Comparison of ENCODE assay signal across 8 cellular contexts in the genomic region with DNA sequence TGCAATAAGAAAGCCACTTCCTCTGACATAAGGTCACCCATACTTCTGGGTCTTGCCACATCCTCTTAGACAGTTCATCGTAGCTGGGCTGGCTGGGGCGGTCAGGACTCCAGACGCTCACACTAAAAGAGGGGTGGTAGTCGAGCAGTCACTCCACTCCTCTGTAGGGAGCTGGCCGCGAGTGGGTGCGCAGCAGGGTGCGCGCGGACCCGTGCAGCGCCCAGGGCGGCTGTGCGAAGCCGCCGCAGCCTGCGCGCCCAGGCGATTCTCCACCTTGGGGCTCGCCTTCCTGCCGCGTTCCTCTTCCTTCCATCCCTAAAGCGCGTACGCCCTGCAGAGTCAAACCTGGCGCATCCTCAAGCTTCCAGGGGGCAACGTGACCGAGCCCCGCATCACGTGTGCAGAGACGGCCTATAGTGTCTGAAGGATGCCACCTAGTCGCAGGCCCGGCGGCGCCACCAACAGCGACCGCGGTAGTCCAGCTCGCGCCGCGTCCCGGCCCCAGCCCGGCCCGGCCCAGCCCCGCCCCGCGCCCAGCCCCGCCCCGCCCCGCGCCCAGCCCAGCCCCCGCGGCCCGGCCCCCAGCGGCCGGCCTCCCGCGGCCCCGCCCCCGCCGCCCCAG. TPM values are rescaled to one million over a fixed set of nuclear protein-coding genes. Genes with fewer than 3 reads are reported as not detected.
DNase-seq lines count a peak whose midpoint lies in the region; ATAC-seq and TF ChIP-seq lines count a peak whose summit lies in the region.

No MANE protein-coding gene starts in this region.

- no peaks in the 10 kb centered on the region for H3K9me3 ChIP-seq in CD4-positive, CD25-positive, alpha-beta regulatory T cell (ENCODE audit: control insufficient read depth in 2 of 2, low read length in 2 of 2)

- peak overlapping the region; percentile 89 for H3K4me3 ChIP-seq in CD4-positive, CD25-positive, alpha-beta regulatory T cell (ENCODE audit: low read depth, low read length)
- H3K4me3 ChIP-seq in lower leg skin (ENCODE audit: low read depth, poor library complexity, severe bottlenecking), result peak overlapping the region; percentile 72

- H3K4me3 Mint-ChIP-seq in CD4-positive, CD25-positive, alpha-beta regulatory T cell, result peak overlapping the region; percentile 91 to 94 (median 92)

- TF ChIP-seq CTCF in lower leg skin (IDR thresholded peaks at IDR 0.05), result no peak

- no peaks in the 10 kb centered on the region for H3K27me3 Mint-ChIP-seq in CD4-positive, CD25-positive, alpha-beta regulatory T cell

- H3K36me3 ChIP-seq in CD4-positive, CD25-positive, alpha-beta regulatory T cell (ENCODE audit: control insufficient read depth, insufficient read depth, low read length), result peaks cover 19% of the 10 kb centered on the region

- peak; percentile 78 to 83 for ATAC-seq in CD4-positive, CD25-positive, alpha-beta regulatory T cell (ENCODE audit: low read depth in 2 of 2)
- ATAC-seq in GM19397 (IDR thresholded peaks at IDR 0.05; ENCODE audit: unreplicated experiment) (peak; percentile 96), HG03558 (IDR thresholded peaks at IDR 0.05; ENCODE audit: extremely low read depth, unreplicated experiment) (peak; percentile 81)

- 0 to 1% methylated on average over 11 to 29 of the region's 62 CpGs for WGBS in lower leg skin, 2 donors

- H3K27me3 ChIP-seq in CD4-positive, CD25-positive, alpha-beta regulatory T cell (ENCODE audit: control insufficient read depth, insufficient read depth, low read length), result no peaks in the 10 kb centered on the region

- peaks cover 0 to 5% (median 1%) of the 10 kb centered on the region in 7 donors for H3K9me3 Mint-ChIP-seq in CD4-positive, CD25-positive, alpha-beta regulatory T cell

- intact Hi-C loops in lower leg skin (cut with DNase I; ENCODE audit: low total_unique reads), result no loop called here

- peaks cover 44% of the 10 kb centered on the region for H3K4me1 ChIP-seq in CD4-positive, CD25-positive, alpha-beta regulatory T cell (ENCODE audit: control insufficient read depth, insufficient read depth, low read length, poor library complexity, severe bottlenecking)

- peaks cover 47 to 63% (median 56%) of the 10 kb centered on the region in 4 donors for H3K4me1 Mint-ChIP-seq in CD4-positive, CD25-positive, alpha-beta regulatory T cell

- H3K27ac Mint-ChIP-seq in CD4-positive, CD25-positive, alpha-beta regulatory T cell, result peak overlapping the region in 2 of 3 donors; percentile 49 to 91

- H3K36me3 Mint-ChIP-seq in CD4-positive, CD25-positive, alpha-beta regulatory T cell, result peaks cover 21% of the 10 kb centered on the region

- DNase-seq in CD4-positive, CD25-positive, alpha-beta regulatory T cell, result peak; percentile 77 to 89 (median 81)
- DNase-seq in NCI-H748 (lab: John Stamatoyannopoulos, UW; ENCODE audit: unreplicated experiment) (peak; percentile 93), dermis microvascular lymphatic vessel endothelial cell (ENCODE audit: low read depth in 2 of 2) (peak; percentile 80 to 94), lower leg skin (ENCODE audit: low spot score in 2 of 2) (peak; percentile 92 to 98)
- DNase-seq in activated CD4-positive, alpha-beta T cell treated with anti-CD3 and anti-CD28 coated beads, Interleukin-2, amount 50 U/mL, for 24 hours (ENCODE audit: low read depth in 1 of 2, low spot score in 1 of 2), result peak; percentile 69 to 79
- DNase-seq in stimulated activated CD4-positive, alpha-beta T cell treated with anti-CD3 and anti-CD28 coated beads, Interleukin-4, amount 100 ng/mL, for 48 hours (ENCODE audit: low read depth in 2 of 2), result peak; percentile 74 to 79

- peak overlapping the region; percentile 86 for H3K27ac ChIP-seq in CD4-positive, CD25-positive, alpha-beta regulatory T cell (ENCODE audit: insufficient read depth, low read length, poor library complexity, severe bottlenecking)

- TF ChIP-seq POLR2A in lower leg skin (IDR thresholded peaks at IDR 0.05), result no peak

RNA-seq across cellular contexts. Expression of gene PRDX6, which starts 0.4 kb away (rescaled TPM):
- total RNA-seq in CD4-positive, CD25-positive, alpha-beta regulatory T cell, result 75.6 TPM
- 100 to 1,000 TPM in 3 of 4 donors, 10 to 100 TPM in 1; 93.3 to 166 (median 141) TPM for polyA plus RNA-seq in CD4-positive, CD25-positive, alpha-beta regulatory T cell
- 106 and 120 TPM in 2 replicates for total RNA-seq in dermis microvascular lymphatic vessel endothelial cell
- 100 to 1,000 TPM; 143 to 211 (median 172) TPM for total RNA-seq in lower leg skin

Comparison
In these comparisons a context has a peak if more than half of its experiments do, and no peak if none do; other contexts are left out.
1. Peak in every context shown above with its lines: DNase-seq, ATAC-seq, H3K4me3 ChIP-seq and H3K27ac ChIP-seq.